Comparison of ENCODE assay signal across 14 cellular contexts in genomic region chr2:143948710-143949109, GRCh38.
"Had no signal": no experiment of that assay in that cellular context is flagged by ENCODE, and none has a peak within 500 bp of the region (broad histone marks: within the 10 kb centered on the region; RNA-seq: fewer than 3 reads in every experiment).

No MANE protein-coding gene starts in this region.

- H3K9ac ChIP-seq: neural progenitor cell had no signal

- H3K36me3 ChIP-seq: cardiac muscle cell, neural progenitor cell, pancreas, thyroid gland, uterus had no signal

- H3K27me3 Mint-ChIP-seq: activated naive CD8-positive, alpha-beta T cell treated with anti-CD3 and anti-CD28 coated beads, Interleukin-2, amount 10 ng/mL, durations not matched to agents 7 days and 5 days had no signal

- H2AFZ ChIP-seq: hepatocyte, neural progenitor cell had no signal

- H3K27ac Mint-ChIP-seq: activated naive CD8-positive, alpha-beta T cell treated with anti-CD3 and anti-CD28 coated beads, Interleukin-2, amount 10 ng/mL, durations not matched to agents 7 days and 5 days; activated T-cell treated with anti-CD3 and anti-CD28 coated beads, Interleukin-2, amount 50 U/mL, for 72 hours; neural progenitor cell; T-helper 2 cell treated with Interferon-gamma antibody and Interleukin-4, amounts not matched to agents 5 μg/mL and 100 μg/mL, for 36 hours had no signal

- H3K4me2 ChIP-seq: hepatocyte, neural progenitor cell had no signal

- ATAC-seq: left ventricle myocardium superior, pancreas had no signal

- H3K79me2 ChIP-seq: hepatocyte had no signal

- DNase-seq: activated CD4-positive, alpha-beta T cell treated with anti-CD3 and anti-CD28 coated beads, Interleukin-2, amount 50 U/mL, for 48 hours; activated CD4-positive, CD25-positive, alpha-beta regulatory T cell treated with anti-CD3 and anti-CD28 coated beads, Interleukin-2, amount 50 U/mL, for 72 hours; activated naive CD8-positive, alpha-beta T cell treated with anti-CD3 and anti-CD28 coated beads, Interleukin-2, amount 10 ng/mL, durations not matched to agents 7 days and 5 days; activated T-cell treated with anti-CD3 and anti-CD28 coated beads, Interleukin-2, amount 50 U/mL, for 72 hours; aorta; left ventricle myocardium superior; pancreas; stimulated activated CD4-positive, alpha-beta T cell treated with anti-CD3 and anti-CD28 coated beads, Interleukin-4, amount 100 ng/mL, for 4 hours; thyroid gland; uterus had no signal

- H3K4me3 ChIP-seq: cardiac muscle cell, hepatocyte, neural progenitor cell, pancreas, thyroid gland, uterus had no signal

- H3K27me3 ChIP-seq: cardiac muscle cell, hepatocyte, neural progenitor cell, pancreas, thyroid gland, uterus had no signal

- H3K4me1 ChIP-seq: thyroid gland, uterus had no signal

- H3K4me1 Mint-ChIP-seq: activated naive CD8-positive, alpha-beta T cell treated with anti-CD3 and anti-CD28 coated beads, Interleukin-2, amount 10 ng/mL, durations not matched to agents 7 days and 5 days; neural progenitor cell had no signal

- H3K9me3 Mint-ChIP-seq: activated naive CD8-positive, alpha-beta T cell treated with anti-CD3 and anti-CD28 coated beads, Interleukin-2, amount 10 ng/mL, durations not matched to agents 7 days and 5 days; activated T-cell treated with anti-CD3 and anti-CD28 coated beads, Interleukin-2, amount 50 U/mL, for 72 hours; neural progenitor cell; T-helper 2 cell treated with Interferon-gamma antibody and Interleukin-4, amounts not matched to agents 5 μg/mL and 100 μg/mL, for 36 hours had no signal

- H3K27ac ChIP-seq: cardiac muscle cell, hepatocyte, neural progenitor cell, pancreas, thyroid gland had no signal

- H3K9me3 ChIP-seq: pancreas, thyroid gland, uterus had no signal

- H3K4me3 Mint-ChIP-seq: activated naive CD8-positive, alpha-beta T cell treated with anti-CD3 and anti-CD28 coated beads, Interleukin-2, amount 10 ng/mL, durations not matched to agents 7 days and 5 days; activated T-cell treated with anti-CD3 and anti-CD28 coated beads, Interleukin-2, amount 50 U/mL, for 72 hours; neural progenitor cell; T-helper 2 cell treated with Interferon-gamma antibody and Interleukin-4, amounts not matched to agents 5 μg/mL and 100 μg/mL, for 36 hours had no signal
